Comparison of ENCODE assay signal across 12 cellular contexts in the genomic region with DNA sequence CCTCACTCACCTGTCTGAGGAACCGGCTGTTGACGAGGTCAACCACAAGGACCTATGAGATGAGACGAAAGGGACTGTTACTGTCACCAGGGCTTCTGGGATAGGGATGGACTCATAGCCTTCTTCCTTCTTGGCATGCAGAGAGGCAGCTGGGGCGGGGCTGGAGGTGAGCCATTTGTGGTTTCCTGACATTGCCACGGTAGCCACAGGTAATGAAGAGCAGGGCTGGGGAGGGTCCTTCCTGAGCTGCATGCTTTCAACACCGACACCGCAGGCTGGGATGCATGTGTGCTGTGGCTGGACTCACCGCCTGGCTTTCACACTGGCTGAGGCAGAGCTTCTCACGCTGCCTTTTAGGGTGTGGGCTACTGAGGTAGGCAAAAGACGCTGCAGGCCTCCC. TPM values are rescaled to one million over a fixed set of nuclear protein-coding genes. Genes with fewer than 3 reads are reported as not detected.
DNase-seq lines count a peak whose midpoint lies in the region; ATAC-seq, FAIRE-seq and TF ChIP-seq lines count a peak whose summit lies in the region.
"Had no signal": no experiment of that assay in that cellular context is flagged by ENCODE, and none has a peak within 500 bp of the region (broad histone marks: within the 10 kb centered on the region; RNA-seq: fewer than 3 reads in every experiment).

No MANE protein-coding gene starts in this region.

- H3K27ac ChIP-seq in HepG2 (ENCODE audit: extremely low read length, insufficient read depth, low read length) (no peak overlapping the region), sigmoid colon (peak overlapping the region in 1 of 4 donors; percentile 66)
- H3K27ac ChIP-seq: cardiac muscle cell had no signal

- POLR2A ChIA-PET in HepG2 (lab: Yijun Ruan, JAX): no interaction called here

- no peaks in the 10 kb centered on the region for H3K9me3 Mint-ChIP-seq in activated T-cell treated with anti-CD3 and anti-CD28 coated beads, Interleukin-2, amount 50 U/mL, for 72 hours
- H3K9me3 Mint-ChIP-seq: stimulated activated naive CD8-positive, alpha-beta T cell treated with anti-CD3 and anti-CD28 coated beads, Interleukin-15, Interleukin-2, amounts not matched to agents 100 ng/mL and 50 ng/mL, for 24 hours had no signal

- no peak for TF ChIP-seq CTCF in HepG2 (CRISPR knock-in tag; IDR thresholded peaks at IDR 0.05)
- TF ChIP-seq CTCF in sigmoid colon (IDR thresholded peaks at IDR 0.05): no peak

- H3K4me1 Mint-ChIP-seq in activated T-cell treated with anti-CD3 and anti-CD28 coated beads, Interleukin-2, amount 50 U/mL, for 72 hours (ENCODE audit: low read depth): peaks cover 13% of the 10 kb centered on the region

- intact Hi-C loops in HepG2 (cut with micrococcal nuclease; ENCODE audit: unreplicated experiment): no loop called here
- intact Hi-C loops in sigmoid colon (cut with DNase I): no loop called here

- no peak overlapping the region for H3K4me3 ChIP-seq in Jurkat, Clone E6-1 (ENCODE audit: low read length)
- H3K4me3 ChIP-seq in HepG2 (replicated peaks in 1 of 3; ENCODE audit: insufficient read depth in 1 of 3, low read depth in 2 of 3, low read length in 3 of 3) (no peak overlapping the region), sigmoid colon (no peak overlapping the region)
- H3K4me3 ChIP-seq: cardiac muscle cell had no signal

- TF ChIP-seq RAD21 in HepG2 (CRISPR knock-in tag; IDR thresholded peaks at IDR 0.05): no peak

- no peaks in the 10 kb centered on the region for H3K36me3 ChIP-seq in HepG2 (replicated peaks in 1 of 2; ENCODE audit: control insufficient read depth in 1 of 2, insufficient read depth in 2 of 2, low read length in 2 of 2)
- peaks cover 0 to 11% (median 0%) of the 10 kb centered on the region in 4 donors for H3K36me3 ChIP-seq in sigmoid colon
- H3K36me3 ChIP-seq: cardiac muscle cell had no signal

- H3K4me3 Mint-ChIP-seq in activated T-cell treated with anti-CD3 and anti-CD28 coated beads, Interleukin-2, amount 50 U/mL, for 72 hours: no peak overlapping the region
- H3K4me3 Mint-ChIP-seq: stimulated activated naive CD8-positive, alpha-beta T cell treated with anti-CD3 and anti-CD28 coated beads, Interleukin-15, Interleukin-2, amounts not matched to agents 100 ng/mL and 50 ng/mL, for 24 hours had no signal

- TF ChIP-seq POLR2A in HepG2 (IDR thresholded peaks at IDR 0.05; ENCODE audit: insufficient read depth in 1 of 2, low read depth in 2 of 2, low read length in 2 of 2): no peak
- no peak for TF ChIP-seq POLR2A in sigmoid colon (IDR thresholded peaks at IDR 0.05)

- 6% methylated on average over 7 of the region's 10 CpGs for WGBS in HepG2 (ENCODE audit: low lambda C conversion rate)
- 31 to 68% methylated on average over 10 of the region's 10 CpGs for WGBS in sigmoid colon, 2 donors

- in situ Hi-C loops in Caki2 (cut with HindIII; ENCODE audit: low pct_unique_long_range_greater_than_20kb, low sequenced_read_pairs): no loop called here
- in situ Hi-C loops in HepG2 (cut with HindIII; ENCODE audit: extremely low pct_ligation_motif_present, low pct_unique_long_range_greater_than_20kb): no loop called here

- no peak for FAIRE-seq in HepG2 (lab: Jason Lieb, UNC)

- H2AFZ ChIP-seq in HepG2 (ENCODE audit: low read length): no peak overlapping the region

- CTCF ChIA-PET in HepG2 (lab: Yijun Ruan, JAX; ENCODE audit: low intra/inter-chr PET ratio, low total read pairs): no interaction called here

- H3K79me2 ChIP-seq in HepG2 (ENCODE audit: insufficient read depth, low read length): no peaks in the 10 kb centered on the region

- no peak for TF ChIP-seq EP300 in HepG2 (IDR thresholded peaks at IDR 0.05; ENCODE audit: low read depth in 2 of 2, low read length in 2 of 2)
- TF ChIP-seq EP300 in HepG2 (CRISPR knock-in tag; IDR thresholded peaks at IDR 0.05; ENCODE audit: borderline replicate concordance): no peak
- no peak for TF ChIP-seq EP300 in sigmoid colon (IDR thresholded peaks at IDR 0.05)

- H3K4me2 ChIP-seq in HepG2 (ENCODE audit: low read depth, low read length): 0 out of 2 replicates have a peak overlapping the region, but pooled peaks have one; percentile 1

- H3K27me3 Mint-ChIP-seq in activated T-cell treated with anti-CD3 and anti-CD28 coated beads, Interleukin-2, amount 50 U/mL, for 72 hours (ENCODE audit: low read depth): no peaks in the 10 kb centered on the region

- no TSS peak for BruUV-seq in HepG2 (replicated peaks; lab: Mats Ljungman, UMichigan)

- H3K9me3 ChIP-seq in HepG2 (ENCODE audit: low read length): no peaks in the 10 kb centered on the region
- H3K9me3 ChIP-seq in sigmoid colon: no peaks in the 10 kb centered on the region

- no peak overlapping the region for H3K27ac Mint-ChIP-seq in activated T-cell treated with anti-CD3 and anti-CD28 coated beads, Interleukin-2, amount 50 U/mL, for 72 hours
- H3K27ac Mint-ChIP-seq: stimulated activated naive CD8-positive, alpha-beta T cell treated with anti-CD3 and anti-CD28 coated beads, Interleukin-15, Interleukin-2, amounts not matched to agents 100 ng/mL and 50 ng/mL, for 24 hours had no signal

- no peaks in the 10 kb centered on the region for H4K20me1 ChIP-seq in HepG2 (ENCODE audit: insufficient read depth, low read length)

- peak; percentile 68 to 73 for ATAC-seq in activated T-cell treated with anti-CD3 and anti-CD28 coated beads, Interleukin-2, amount 50 U/mL, for 72 hours (replicated peaks in 1 of 2)
- ATAC-seq in HepG2: peak; percentile 64
- no peak for ATAC-seq in GM18868 (IDR thresholded peaks at IDR 0.05; ENCODE audit: unreplicated experiment)

- H3K27me3 ChIP-seq in HepG2 (ENCODE audit: control insufficient read depth in 1 of 2, insufficient read depth in 2 of 2, low read length in 2 of 2): peaks cover 0 to 18% of the 10 kb centered on the region in 2 experiments; a peak in 2 of 5 replicates
- H3K27me3 ChIP-seq in sigmoid colon: no peaks in the 10 kb centered on the region
- H3K27me3 ChIP-seq: cardiac muscle cell had no signal

- no peak overlapping the region for H3K9ac ChIP-seq in HepG2 (ENCODE audit: insufficient read depth, low read depth, low read length)

- H3K36me3 Mint-ChIP-seq in activated T-cell treated with anti-CD3 and anti-CD28 coated beads, Interleukin-2, amount 50 U/mL, for 72 hours (ENCODE audit: insufficient read depth in 2 of 2): no peaks in the 10 kb centered on the region

- H3K4me1 ChIP-seq in HepG2 (ENCODE audit: insufficient read depth, low read length) (peaks cover 16% of the 10 kb centered on the region; the same call in 1 of the 2 replicates), sigmoid colon (no peaks in the 10 kb centered on the region)

- DNase-seq in Caki2 (ENCODE audit: low read depth) (peak; percentile 22), HepG2 (ENCODE audit: low spot score) (no peak), NCI-H2171 (lab: John Stamatoyannopoulos, UW) (no peak), sigmoid colon (no peak), NCI-H1436 treated with DMSO at 0.1 percent for 48 hours (lab: John Stamatoyannopoulos, UW) (no peak)
- DNase-seq in Jurkat, Clone E6-1 (ENCODE audit: low read depth, low spot score): peak; percentile 54
- peak; percentile 26 to 35 for DNase-seq in activated T-cell treated with anti-CD3 and anti-CD28 coated beads, Interleukin-2, amount 50 U/mL, for 72 hours
- DNase-seq: DMS79, NCI-H1930 had no signal

TF ChIP-seq in HepG2, 621 proteins besides CTCF, POLR2A, EP300 and RAD21 (continues in another document):
- TF ChIP-seq U2AF1 (optimal IDR thresholded peaks at IDR 0.05; ENCODE audit: low read depth, low read length) (no peak), ZNF556 (CRISPR knock-in tag; IDR thresholded peaks at IDR 0.05; ENCODE audit: borderline replicate concordance) (no peak), ATM (IDR thresholded peaks at IDR 0.05; ENCODE audit: borderline replicate concordance) (no peak), THAP8 (CRISPR knock-in tag; IDR thresholded peaks at IDR 0.05; ENCODE audit: borderline replicate concordance) (no peak)

RNA-seq across cellular contexts. Expression of gene MKRN1, which starts 46.4 kb away (rescaled TPM):
- 62.9 and 78.5 TPM in 2 replicates for total RNA-seq in Caki2 (2014; rRNA removed; shearing (Covaris generic); ENCODE audit: low replicate concordance)
- 83.1 TPM for polyA plus RNA-seq in Jurkat, Clone E6-1 (2012; ENCODE audit: insufficient read depth, insufficient read length)
- 100 to 1,000 TPM in 1 of 2 donors, 10 to 100 TPM in 1; 91.3 to 132 TPM for total RNA-seq in activated T-cell treated with anti-CD3 and anti-CD28 coated beads, Interleukin-2, amount 50 U/mL, for 72 hours
- total RNA-seq in HepG2 (2016; rRNA removed; fragmentation: Illumina TruSeq; extraction: Trizol) (32.8 and 38.2 TPM in 2 replicates), sigmoid colon (10 to 100 TPM; 63.5 to 73.7 (median 69.4) TPM)
- total RNA-seq in HepG2 (2016; cell fraction: cytosol; rRNA removed; fragmentation: Illumina TruSeq; extraction: Trizol; ENCODE audit: low read depth): 10.2 and 10.5 TPM in 2 replicates
- total RNA-seq in HepG2 (2016; cell fraction: insoluble cytoplasmic fraction; rRNA removed; fragmentation: Illumina TruSeq; extraction: Trizol): 36.2 and 37.5 TPM in 2 replicates
- total RNA-seq in HepG2 (2016; cell fraction: membrane; rRNA removed; fragmentation: Illumina TruSeq; extraction: Trizol): 20.2 and 21.3 TPM in 2 replicates
- 29.8 and 30.2 TPM in 2 replicates for total RNA-seq in HepG2 (2016; cell fraction: nucleus; rRNA removed; fragmentation: Illumina TruSeq; extraction: Trizol)
- polyA plus RNA-seq in HepG2 (2011; rRNA removed) (27.5 and 28.5 TPM in 2 replicates), sigmoid colon (100 to 1,000 TPM in 2 of 3 donors, 10 to 100 TPM in 1; 83.8 to 118 (median 103) TPM)
- 25.5 and 28.8 TPM in 2 replicates for polyA plus RNA-seq in HepG2 (2011; cell fraction: cytosol; rRNA removed)
- 22.5 and 27.8 TPM in 2 replicates for polyA plus RNA-seq in HepG2 (2011; cell fraction: nucleus; rRNA removed)
- 54.2 and 55.8 TPM in 2 replicates for polyA plus RNA-seq in HepG2 (2012)
- polyA plus RNA-seq in HepG2 (2016; cell fraction: cytosol; fragmentation: Illumina TruSeq; extraction: Trizol; ENCODE audit: low read depth): 7.0 and 7.2 TPM in 2 replicates
- polyA plus RNA-seq in HepG2 (2016; cell fraction: insoluble cytoplasmic fraction; fragmentation: Illumina TruSeq; extraction: Trizol; ENCODE audit: low read depth): 34.8 and 35.1 TPM in 2 replicates
- 11.7 and 14.8 TPM in 2 replicates for polyA plus RNA-seq in HepG2 (2016; cell fraction: membrane; fragmentation: Illumina TruSeq; extraction: Trizol; ENCODE audit: low read depth)
- 38.2 and 40.5 TPM in 2 replicates for polyA plus RNA-seq in HepG2 (2016; cell fraction: nucleus; fragmentation: Illumina TruSeq; extraction: Trizol; ENCODE audit: insufficient read depth, low read depth)
- 38.3 and 51.2 TPM in 2 replicates for polyA minus RNA-seq in HepG2 (2011; rRNA and poly(A)+ RNA removed; ENCODE audit: low replicate concordance)
- 23.6 and 33.5 TPM in 2 replicates for polyA minus RNA-seq in HepG2 (2011; cell fraction: cytosol; rRNA and poly(A)+ RNA removed)
- polyA minus RNA-seq in HepG2 (2011; cell fraction: nucleus; rRNA and poly(A)+ RNA removed): 31.3 and 38.8 TPM in 2 replicates

Comparison
In these comparisons a context has a peak if more than half of its experiments do, and no peak if none do; other contexts are left out.
1. DNase-seq: peak in Caki2 (single experiment), Jurkat, Clone E6-1 (single experiment) and activated T-cell treated with anti-CD3 and anti-CD28 coated beads, Interleukin-2, amount 50 U/mL, for 72 hours (2 of 2); none in HepG2 (single experiment), NCI-H2171 (single experiment), sigmoid colon (single experiment) and NCI-H1436 treated with DMSO at 0.1 percent for 48 hours (single experiment).